10 cellular contexts compared by ENCODE assay signal in the genomic region with DNA sequence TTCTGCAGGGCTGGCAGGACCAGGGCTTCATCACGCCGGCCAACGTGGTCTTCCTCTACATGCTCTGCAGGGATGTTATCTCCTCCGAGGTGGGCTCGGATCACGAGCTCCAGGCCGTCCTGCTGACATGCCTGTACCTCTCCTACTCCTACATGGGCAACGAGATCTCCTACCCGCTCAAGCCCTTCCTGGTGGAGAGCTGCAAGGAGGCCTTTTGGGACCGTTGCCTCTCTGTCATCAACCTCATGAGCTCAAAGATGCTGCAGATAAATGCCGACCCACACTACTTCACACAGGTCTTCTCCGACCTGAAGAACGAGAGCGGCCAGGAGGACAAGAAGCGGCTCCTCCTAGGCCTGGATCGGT. TPM values are rescaled to one million over a fixed set of nuclear protein-coding genes. Genes with fewer than 3 reads are reported as not detected.
DNase-seq lines count a peak whose midpoint lies in the region; ATAC-seq, FAIRE-seq and TF ChIP-seq lines count a peak whose summit lies in the region.
"Had no signal": no experiment of that assay in that cellular context is flagged by ENCODE, and none has a peak within 500 bp of the region (broad histone marks: within the 10 kb centered on the region; RNA-seq: fewer than 3 reads in every experiment).

No MANE protein-coding gene starts in this region.

- peaks cover 31 to 78% (median 66%) of the 10 kb centered on the region in 10 experiments for H3K4me1 ChIP-seq in BLaER1 treated with 17β-estradiol and CSF1 and Interleukin-3, amounts not matched to agents 10 nM and 100 nM

- H4K20me1 ChIP-seq in BLaER1 treated with 17β-estradiol and CSF1 and Interleukin-3, amounts not matched to agents 10 nM and 100 nM = peaks cover 0 to 56% (median 42%) of the 10 kb centered on the region in 11 experiments; a peak in 21 of 22 replicates

- no peak for FAIRE-seq in H54 (lab: Jason Lieb, UNC)

- DNase-seq in activated naive CD8-positive, alpha-beta T cell treated with anti-CD3 and anti-CD28 coated beads, Interleukin-2, amount 50 U/mL, for 24 hours = no peak
- DNase-seq in mesothelial cell of epicardium (ENCODE audit: low spot score in 2 of 2, unreplicated experiment in 2 of 2) = no peak
- no peak for DNase-seq in H54 (ENCODE audit: insufficient read length, low spot score)
- no peak for DNase-seq in superior temporal gyrus (ENCODE audit: extremely low spot score)
- DNase-seq: hippocampal formation, Karpas-422 had no signal

- no peaks in the 10 kb centered on the region for H3K9me3 ChIP-seq in BLaER1 treated with 17β-estradiol and CSF1 and Interleukin-3, amounts not matched to agents 10 nM and 100 nM (replicated peaks in 1 of 11)

- no peaks in the 10 kb centered on the region for H3K27me3 ChIP-seq in BLaER1 treated with 17β-estradiol and CSF1 and Interleukin-3, amounts not matched to agents 10 nM and 100 nM

- H3K4me1 Mint-ChIP-seq in activated naive CD8-positive, alpha-beta T cell treated with anti-CD3 and anti-CD28 coated beads, Interleukin-2, amount 50 U/mL, for 24 hours = peaks cover 62% of the 10 kb centered on the region
- peaks cover 23% of the 10 kb centered on the region for H3K4me1 Mint-ChIP-seq in mesothelial cell of epicardium

- peak overlapping the region in 7 of 11 experiments; percentile 83 to 91 (median 88); a peak in 11 of 22 replicates for H3K9ac ChIP-seq in BLaER1 treated with 17β-estradiol and CSF1 and Interleukin-3, amounts not matched to agents 10 nM and 100 nM

- peak; percentile 22 for TF ChIP-seq POLR2A in GM19193 (IDR thresholded peaks at IDR 0.05; ENCODE audit: extremely low read depth, insufficient read depth, insufficient read length)
- TF ChIP-seq POLR2A in H54 (IDR thresholded peaks at IDR 0.05; ENCODE audit: low read depth, low read length) = no peak

- H3K36me3 Mint-ChIP-seq in activated naive CD8-positive, alpha-beta T cell treated with anti-CD3 and anti-CD28 coated beads, Interleukin-2, amount 50 U/mL, for 24 hours (ENCODE audit: low read depth) = peaks cover 33% of the 10 kb centered on the region
- peaks cover 5% of the 10 kb centered on the region for H3K36me3 Mint-ChIP-seq in mesothelial cell of epicardium

- no peak for TF ChIP-seq CTCF in mesothelial cell of epicardium (IDR thresholded peaks at IDR 0.05; ENCODE audit: unreplicated experiment)

- H3K9me3 Mint-ChIP-seq in activated naive CD8-positive, alpha-beta T cell treated with anti-CD3 and anti-CD28 coated beads, Interleukin-2, amount 50 U/mL, for 24 hours = no peaks in the 10 kb centered on the region
- H3K9me3 Mint-ChIP-seq in mesothelial cell of epicardium = no peaks in the 10 kb centered on the region

- ATAC-seq in activated naive CD8-positive, alpha-beta T cell treated with anti-CD3 and anti-CD28 coated beads, Interleukin-2, amount 50 U/mL, for 24 hours = no peak
- no peak for ATAC-seq in GM21515 (IDR thresholded peaks at IDR 0.05; ENCODE audit: unreplicated experiment)
- no peak for ATAC-seq in HG03159 (IDR thresholded peaks at IDR 0.05; ENCODE audit: unreplicated experiment)

- peak overlapping the region in 7 of 10 experiments; percentile 70 to 85 (median 79); a peak in 12 of 20 replicates for H3K4me3 ChIP-seq in BLaER1 treated with 17β-estradiol and CSF1 and Interleukin-3, amounts not matched to agents 10 nM and 100 nM

- H3K27ac Mint-ChIP-seq in activated naive CD8-positive, alpha-beta T cell treated with anti-CD3 and anti-CD28 coated beads, Interleukin-2, amount 50 U/mL, for 24 hours = peak overlapping the region; percentile 88
- no peak overlapping the region for H3K27ac Mint-ChIP-seq in mesothelial cell of epicardium

- H3K4me3 Mint-ChIP-seq in activated naive CD8-positive, alpha-beta T cell treated with anti-CD3 and anti-CD28 coated beads, Interleukin-2, amount 50 U/mL, for 24 hours = peak overlapping the region; percentile 96
- peak overlapping the region; percentile 80 for H3K4me3 Mint-ChIP-seq in mesothelial cell of epicardium

- H3K4me2 ChIP-seq in BLaER1 treated with 17β-estradiol and CSF1 and Interleukin-3, amounts not matched to agents 10 nM and 100 nM = peak overlapping the region; percentile 90 to 99 (median 94)

- H3K27me3 Mint-ChIP-seq in activated naive CD8-positive, alpha-beta T cell treated with anti-CD3 and anti-CD28 coated beads, Interleukin-2, amount 50 U/mL, for 24 hours = no peaks in the 10 kb centered on the region
- H3K27me3 Mint-ChIP-seq in mesothelial cell of epicardium (ENCODE audit: low read depth) = no peaks in the 10 kb centered on the region

- H3K27ac ChIP-seq in BLaER1 treated with 17β-estradiol and CSF1 and Interleukin-3, amounts not matched to agents 10 nM and 100 nM = peak overlapping the region in 1 of 11 experiments; percentile 85; a peak in 1 of 22 replicates

- peaks cover 0 to 36% (median 28%) of the 10 kb centered on the region in 11 experiments; a peak in 14 of 22 replicates for H3K36me3 ChIP-seq in BLaER1 treated with 17β-estradiol and CSF1 and Interleukin-3, amounts not matched to agents 10 nM and 100 nM

RNA-seq across cellular contexts. Expression of a gene that starts 1.4 kb away (rescaled TPM):
- total RNA-seq in mesothelial cell of epicardium = 4.5 to 4.8 TPM (median 4.6 TPM) in 3 replicates

RNA-seq across cellular contexts. Expression of a gene that starts 43.9 kb away (rescaled TPM):
- 90.5 to 95.0 TPM (median 94.9 TPM) in 3 replicates for total RNA-seq in mesothelial cell of epicardium
